ENCODE assay signal across 11 cellular contexts in genomic region chr22:31950226-31950625, GRCh38. TPM values are rescaled to one million over a fixed set of nuclear protein-coding genes. Genes with fewer than 3 reads are reported as not detected.
DNase-seq lines count a peak whose midpoint lies in the region; ATAC-seq and TF ChIP-seq lines count a peak whose summit lies in the region.
"Had no signal": no experiment of that assay in that cellular context is flagged by ENCODE, and none has a peak within 500 bp of the region (broad histone marks: within the 10 kb centered on the region; RNA-seq: fewer than 3 reads in every experiment).

No MANE protein-coding gene starts in this region.

- H3K4me3 ChIP-seq in adipocyte (ENCODE audit: low read length) (no peak overlapping the region), fibroblast of mammary gland (ENCODE audit: control insufficient read depth, low read depth, low read length) (no peak overlapping the region), rectal smooth muscle tissue (ENCODE audit: low read length) (no peak overlapping the region), Karpas-422 (ENCODE audit: low read length) (no peak overlapping the region)
- H3K4me3 ChIP-seq: testis had no signal

- no peak overlapping the region for H3K4me2 ChIP-seq in Karpas-422 (ENCODE audit: low read depth, low read length, poor library complexity, severe bottlenecking)

- peak overlapping the region; percentile 21 for H3K27ac ChIP-seq in rectal smooth muscle tissue (ENCODE audit: low read depth, low read length)
- H3K27ac ChIP-seq in Karpas-422 (ENCODE audit: low read length) = no peak overlapping the region
- H3K27ac ChIP-seq: testis had no signal

- no peaks in the 10 kb centered on the region for H3K9me3 ChIP-seq in adipocyte (ENCODE audit: control insufficient read depth, low read length)
- no peaks in the 10 kb centered on the region for H3K9me3 ChIP-seq in Karpas-422 (ENCODE audit: low read length)
- H3K9me3 ChIP-seq: testis had no signal

- H3K27me3 ChIP-seq in adipocyte (replicated peaks; ENCODE audit: control insufficient read depth, insufficient read depth, low read length) = no peaks in the 10 kb centered on the region
- no peaks in the 10 kb centered on the region for H3K27me3 ChIP-seq in rectal smooth muscle tissue (ENCODE audit: control insufficient read depth, insufficient read depth, low read length)
- H3K27me3 ChIP-seq in Karpas-422 (ENCODE audit: low read length) = no peaks in the 10 kb centered on the region
- H3K27me3 ChIP-seq: testis had no signal

- ATAC-seq in HG03039 (IDR thresholded peaks at IDR 0.05; ENCODE audit: unreplicated experiment) = no peak

- no peak overlapping the region for H2AFZ ChIP-seq in Karpas-422 (ENCODE audit: low read length)

- TF ChIP-seq CTCF in fibroblast of mammary gland (conservative IDR thresholded peaks at IDR 0.05; ENCODE audit: control insufficient read depth, insufficient read depth, low read depth, low read length) (no peak), GM10248 (IDR thresholded peaks at IDR 0.05; ENCODE audit: control extremely low read depth, extremely low read depth, low read depth, missing control alignments) (no peak)

- CTCF ChIA-PET in GM10248 (lab: Yijun Ruan, JAX) = interaction anchor here (1.4 to 3.7 kb wide), 5 partner anchors 8 to 284 kb away, joined by 3 to 31 read pairs (median 12); no protein-coding TSS in a partner anchor

- peaks cover 74% of the 10 kb centered on the region for H3K4me1 ChIP-seq in adipocyte (ENCODE audit: control insufficient read depth, insufficient read depth, low read length)
- H3K4me1 ChIP-seq in rectal smooth muscle tissue (ENCODE audit: control insufficient read depth, insufficient read depth, low read length) = peaks cover 39% of the 10 kb centered on the region
- H3K4me1 ChIP-seq in Karpas-422 (ENCODE audit: low read length) = peaks cover 18% of the 10 kb centered on the region

- H3K79me2 ChIP-seq in Karpas-422 (ENCODE audit: low read length) = peaks cover 94% of the 10 kb centered on the region

- no peaks in the 10 kb centered on the region for H3K9me2 ChIP-seq in Karpas-422 (replicated peaks; ENCODE audit: insufficient read depth, low read length)

- peak; percentile 73 for DNase-seq in D341Med (ENCODE audit: low spot score)
- DNase-seq in adipocyte (ENCODE audit: low read depth) = peak; percentile 19
- DNase-seq in fibroblast of mammary gland (ENCODE audit: low read depth) = peak; percentile 42
- no peak for DNase-seq in GM10248 (ENCODE audit: extremely low spot score)
- no peak for DNase-seq in Karpas-422
- DNase-seq in COR-L47 (lab: John Stamatoyannopoulos, UW) = no peak
- DNase-seq: activated naive CD4-positive, alpha-beta T cell treated with Interleukin-2 at 50 U/mL for 16 hours; central memory CD4-positive, alpha-beta T cell; testis had no signal

- POLR2A ChIA-PET in GM10248 (lab: Yijun Ruan, JAX) = no interaction called here

- H3K9ac ChIP-seq in adipocyte (ENCODE audit: low read length) (peak overlapping the region; percentile 24), rectal smooth muscle tissue (ENCODE audit: low read length) (no peak overlapping the region), Karpas-422 (ENCODE audit: low read length) (no peak overlapping the region)

- H3K36me3 ChIP-seq in adipocyte (ENCODE audit: control insufficient read depth, insufficient read depth, low read length, severe bottlenecking) (peaks cover 3% of the 10 kb centered on the region), rectal smooth muscle tissue (ENCODE audit: control insufficient read depth, insufficient read depth, low read length) (peaks cover 6% of the 10 kb centered on the region), Karpas-422 (ENCODE audit: insufficient read depth, low read length) (peaks cover 59% of the 10 kb centered on the region)

- peaks cover 47% of the 10 kb centered on the region for H4K20me1 ChIP-seq in Karpas-422 (ENCODE audit: insufficient read depth, low read depth, low read length)

RNA-seq across cellular contexts. Expression of gene YWHAH, which starts 5.9 kb away (rescaled TPM):
- total RNA-seq in Karpas-422 (2014; rRNA removed; shearing (Covaris generic); ENCODE audit: low replicate concordance) = 38.5 and 51.7 TPM in 2 replicates

Comparison
In these comparisons a context has a peak if more than half of its experiments do, and no peak if none do; other contexts are left out.
1. DNase-seq: peak in D341Med (single experiment), adipocyte (single experiment) and fibroblast of mammary gland (single experiment); none in GM10248 (single experiment), Karpas-422 (single experiment) and COR-L47 (single experiment).